ENCODE assay signal across 1 cellular context in the genomic region with DNA sequence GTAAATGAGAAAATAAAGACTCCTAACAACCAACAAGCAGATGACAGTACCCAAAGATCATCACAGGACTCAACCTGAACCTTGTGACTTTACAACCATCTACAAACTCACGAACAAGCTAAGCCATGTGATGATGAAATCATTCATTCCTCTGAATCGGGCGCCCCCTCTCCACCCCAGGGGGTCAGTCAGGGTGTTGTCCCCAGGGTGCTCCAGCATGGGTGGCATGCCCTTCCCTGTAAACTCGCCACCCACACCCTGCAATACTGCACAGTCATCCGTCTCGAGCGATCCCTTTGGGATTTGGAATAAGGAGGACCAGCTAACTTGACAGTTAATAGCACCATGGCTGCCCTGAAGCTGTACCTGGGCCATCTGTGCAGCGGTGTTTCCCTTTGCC.
TF ChIP-seq lines count a peak whose summit lies in the region.

No MANE protein-coding gene starts in this region.

TF ChIP-seq in H1, 55 proteins besides CTCF, POLR2A, EP300 and RAD21:
- no peak for TF ChIP-seq SRF (IDR thresholded peaks at IDR 0.05; ENCODE audit: low read depth, low read length)
